ENCODE assay signal across 13 cellular contexts in genomic region chr5:139183502-139183901, GRCh38.
"Had no signal": no experiment of that assay in that cellular context is flagged by ENCODE, and none has a peak within 500 bp of the region (broad histone marks: within the 10 kb centered on the region; RNA-seq: fewer than 3 reads in every experiment).

No MANE protein-coding gene starts in this region.

- H3K4me3 ChIP-seq: heart left ventricle, left ventricle myocardium inferior had no signal

- H3K4me3 Mint-ChIP-seq: activated naive CD8-positive, alpha-beta T cell treated with anti-CD3 and anti-CD28 coated beads, Interleukin-2, amount 10 ng/mL, durations not matched to agents 7 days and 5 days; activated T-cell treated with anti-CD3 and anti-CD28 coated beads, Interleukin-2, amount 50 U/mL, for 72 hours; neural crest cell had no signal

- ATAC-seq: activated T-cell treated with anti-CD3 and anti-CD28 coated beads, Interleukin-2, amount 50 U/mL, for 72 hours; foreskin keratinocyte; heart left ventricle had no signal

- H3K27ac Mint-ChIP-seq: activated naive CD8-positive, alpha-beta T cell treated with anti-CD3 and anti-CD28 coated beads, Interleukin-2, amount 10 ng/mL, durations not matched to agents 7 days and 5 days; activated T-cell treated with anti-CD3 and anti-CD28 coated beads, Interleukin-2, amount 50 U/mL, for 72 hours had no signal

- H3K9me3 Mint-ChIP-seq: activated naive CD8-positive, alpha-beta T cell treated with anti-CD3 and anti-CD28 coated beads, Interleukin-2, amount 10 ng/mL, durations not matched to agents 7 days and 5 days; activated T-cell treated with anti-CD3 and anti-CD28 coated beads, Interleukin-2, amount 50 U/mL, for 72 hours; neural crest cell had no signal

- H3K27me3 Mint-ChIP-seq: activated naive CD8-positive, alpha-beta T cell treated with anti-CD3 and anti-CD28 coated beads, Interleukin-2, amount 10 ng/mL, durations not matched to agents 7 days and 5 days had no signal

- H3K36me3 ChIP-seq: left ventricle myocardium inferior had no signal

- H3K9me3 ChIP-seq: heart left ventricle, left ventricle myocardium inferior had no signal

- H3K27ac ChIP-seq: foreskin keratinocyte, left ventricle myocardium inferior had no signal

- H3K27me3 ChIP-seq: foreskin keratinocyte, heart left ventricle had no signal

- DNase-seq: activated CD4-positive, alpha-beta T cell treated with anti-CD3 and anti-CD28 coated beads for 1 hour; activated CD4-positive, alpha-beta T cell treated with anti-CD3 and anti-CD28 coated beads, Interleukin-2, amount 50 U/mL, for 48 hours; activated naive CD8-positive, alpha-beta T cell treated with anti-CD3 and anti-CD28 coated beads, Interleukin-2, amount 10 ng/mL, durations not matched to agents 7 days and 5 days; activated T-cell treated with anti-CD3 and anti-CD28 coated beads, Interleukin-2, amount 50 U/mL, for 72 hours; anterior cingulate cortex; foreskin keratinocyte; heart left ventricle; left ventricle myocardium inferior; mesenchymal stem cell; stimulated activated CD4-positive, alpha-beta T cell treated with anti-CD3 and anti-CD28 coated beads, Interleukin-15, amount 100 ng/mL, for 24 hours; stimulated activated CD4-positive, alpha-beta T cell treated with anti-CD3 and anti-CD28 coated beads, Interleukin-4, amount 100 ng/mL, for 24 hours; T-helper 9 cell had no signal
